20 cellular contexts compared by ENCODE assay signal in genomic region chr15:84689858-84690257, GRCh38.
"Had no signal": no experiment of that assay in that cellular context is flagged by ENCODE, and none has a peak within 500 bp of the region (broad histone marks: within the 10 kb centered on the region; RNA-seq: fewer than 3 reads in every experiment).

No MANE protein-coding gene starts in this region.

- ATAC-seq: esophagus mucosa, heart left ventricle, left colon, left ventricle myocardium superior, psoas muscle, sciatic nerve had no signal

- DNase-seq: dorsolateral prefrontal cortex; effector CD8-positive, alpha-beta T cell; heart left ventricle; hippocampal formation; left colon; left ventricle myocardium superior; mesenchymal stem cell; midbrain; psoas muscle; retina; spleen; stimulated activated CD4-positive, alpha-beta T cell treated with anti-CD3 and anti-CD28 coated beads, Interleukin-15, amount 100 ng/mL, for 24 hours; stimulated activated CD4-positive, alpha-beta T cell treated with anti-CD3 and anti-CD28 coated beads, Interleukin-1b, Interleukin-23, amount 100 ng/mL, for 48 hours; stimulated activated CD4-positive, alpha-beta T cell treated with anti-CD3 and anti-CD28 coated beads, Interleukin-4, amount 100 ng/mL, for 24 hours; stimulated activated naive CD4-positive, alpha-beta T cell treated with Interleukin-2 at 50 U/mL for 16 hours; trophoblast cell had no signal

- H3K27ac ChIP-seq: coronary artery, dorsolateral prefrontal cortex, heart left ventricle, neutrophil, psoas muscle, spleen had no signal
